ENCODE assay signal across 8 cellular contexts in the genomic region with DNA sequence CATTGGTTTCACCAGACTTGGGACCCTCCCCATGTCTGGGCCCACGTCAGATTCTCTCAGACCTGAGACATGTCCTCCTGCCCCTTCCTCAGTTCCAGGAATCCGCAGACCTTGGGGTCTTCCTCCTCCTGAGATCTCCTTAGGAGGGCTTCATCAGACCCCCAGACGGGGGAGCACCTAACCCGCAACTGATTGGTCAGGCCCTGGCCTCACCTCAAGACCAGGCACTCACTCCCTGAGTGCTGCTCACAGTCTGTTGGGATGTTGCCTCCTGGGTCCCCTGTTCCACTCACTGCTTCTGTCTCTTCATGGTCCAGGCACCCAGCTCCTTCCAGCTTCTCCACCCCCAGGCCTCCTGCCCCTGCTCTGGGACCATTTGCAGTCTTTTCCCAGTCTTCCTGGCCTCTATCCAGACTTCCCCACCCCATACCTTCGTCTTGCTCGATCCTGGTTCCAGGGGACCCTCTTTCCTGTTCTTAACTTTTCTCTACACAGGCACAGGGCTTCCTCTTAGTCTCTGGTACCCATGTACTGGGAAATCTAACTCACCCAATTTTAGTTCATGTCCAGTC. TPM values are rescaled to one million over a fixed set of nuclear protein-coding genes. Genes with fewer than 3 reads are reported as not detected.
DNase-seq lines count a peak whose midpoint lies in the region; FAIRE-seq and TF ChIP-seq lines count a peak whose summit lies in the region.

No MANE protein-coding gene starts in this region.

- peaks cover under 1% of the 10 kb centered on the region for H3K36me3 Mint-ChIP-seq in osteocyte (ENCODE audit: unreplicated experiment)

- peaks cover 14% of the 10 kb centered on the region for H3F3A ChIP-seq in DOHH2 (ENCODE audit: control insufficient read depth, insufficient read depth)
- peaks cover 18% of the 10 kb centered on the region; the same call in 1 of the 2 replicates for H3F3A ChIP-seq in PC-9 (ENCODE audit: insufficient read depth, low read depth)

- no peaks in the 10 kb centered on the region for H3K9me2 ChIP-seq in DOHH2 (replicated peaks; ENCODE audit: control insufficient read depth, low read length)
- H3K9me2 ChIP-seq in PC-9 (ENCODE audit: insufficient read depth), result no peaks in the 10 kb centered on the region

- H3K9me1 ChIP-seq in endothelial cell of umbilical vein (replicated peaks; ENCODE audit: control insufficient read depth, extremely low read depth, insufficient read depth, low read length), result no peaks in the 10 kb centered on the region

- no peaks in the 10 kb centered on the region for H3K27me3 Mint-ChIP-seq in osteocyte (ENCODE audit: unreplicated experiment)

- H3K9me3 Mint-ChIP-seq in osteocyte (ENCODE audit: unreplicated experiment), result no peaks in the 10 kb centered on the region

- DNase-seq in PC-9 (no peak), endothelial cell of umbilical vein (ENCODE audit: low read depth, low spot score) (no peak), osteocyte (ENCODE audit: extremely low spot score, unreplicated experiment) (no peak), activated gamma-delta T cell (lab: John Stamatoyannopoulos, UW) (no peak), RCC 7860 (ENCODE audit: low spot score) (no peak)
- no peak for DNase-seq in stimulated activated CD4-positive, alpha-beta T cell treated with anti-CD3 and anti-CD28 coated beads, Interleukin-1b, Interleukin-23, amount 100 ng/mL, for 48 hours
- DNase-seq in stimulated activated CD4-positive, alpha-beta T cell treated with anti-CD3 and anti-CD28 coated beads, Interleukin-15, amount 100 ng/mL, for 24 hours, result no peak

- H4K20me1 ChIP-seq in DOHH2 (ENCODE audit: control insufficient read depth, insufficient read depth, low read depth, low read length) (no peaks in the 10 kb centered on the region; the same call in 1 of the 2 replicates), PC-9 (ENCODE audit: insufficient read depth) (no peaks in the 10 kb centered on the region), endothelial cell of umbilical vein (replicated peaks; ENCODE audit: control insufficient read depth, extremely low read depth, insufficient read depth, low read length) (no peaks in the 10 kb centered on the region)

- intact Hi-C loops in PC-9 (cut with micrococcal nuclease; ENCODE audit: unreplicated experiment), result no loop called here
- intact Hi-C loops in endothelial cell of umbilical vein (cut with micrococcal nuclease), result no loop called here

- H3K9me3 ChIP-seq in DOHH2 (ENCODE audit: control insufficient read depth, insufficient read depth, low read length) (no peaks in the 10 kb centered on the region), PC-9 (ENCODE audit: insufficient read depth, low read depth) (no peaks in the 10 kb centered on the region), endothelial cell of umbilical vein (replicated peaks; ENCODE audit: control insufficient read depth, insufficient read depth, low read length) (no peaks in the 10 kb centered on the region)

- FAIRE-seq in endothelial cell of umbilical vein (lab: Jason Lieb, UNC), result no peak
- FAIRE-seq in RCC 7860 (lab: Jason Lieb, UNC), result no peak

- peaks cover 40% of the 10 kb centered on the region for H3K4me1 Mint-ChIP-seq in osteocyte (ENCODE audit: unreplicated experiment)

- peak overlapping the region; percentile 44 for H3K9ac ChIP-seq in endothelial cell of umbilical vein (replicated peaks; ENCODE audit: extremely low read depth, insufficient read depth, low read length)

- POLR2A ChIA-PET in PC-9 (lab: Charles Lee; ENCODE audit: unreplicated experiment) (no interaction called here), endothelial cell of umbilical vein (lab: Charles Lee) (no interaction called here)

- H3K4me3 ChIP-seq in DOHH2 (ENCODE audit: low read length) (peak overlapping the region; percentile 99), PC-9 (peak overlapping the region; percentile 92), endothelial cell of umbilical vein (replicated peaks in 1 of 3; ENCODE audit: insufficient read depth in 1 of 3, low read depth in 1 of 3, low read length in 3 of 3) (peak overlapping the region; percentile 27 to 96 (median 45))

- peaks cover 79% of the 10 kb centered on the region for H3K79me2 ChIP-seq in DOHH2 (ENCODE audit: control insufficient read depth, low read length)
- peaks cover 56% of the 10 kb centered on the region for H3K79me2 ChIP-seq in PC-9 (ENCODE audit: low read depth)
- peaks cover 12% of the 10 kb centered on the region for H3K79me2 ChIP-seq in endothelial cell of umbilical vein (ENCODE audit: control insufficient read depth, insufficient read depth, low read length)

- H3K36me3 ChIP-seq in DOHH2 (ENCODE audit: control insufficient read depth, low read length) (peaks cover 20% of the 10 kb centered on the region), PC-9 (ENCODE audit: low read depth) (no peaks in the 10 kb centered on the region), endothelial cell of umbilical vein (ENCODE audit: control insufficient read depth in 2 of 2, extremely low read depth in 1 of 2, insufficient read depth in 2 of 2, low read length in 2 of 2) (no peaks in the 10 kb centered on the region)

- CTCF ChIA-PET in PC-9 (lab: Charles Lee) (no interaction called here), endothelial cell of umbilical vein (lab: Charles Lee) (no interaction called here)

- no peak for TF ChIP-seq POLR2A in endothelial cell of umbilical vein (IDR thresholded peaks at IDR 0.05; ENCODE audit: low read depth, low read length)

- dilution Hi-C loops in endothelial cell of umbilical vein (cut with MboI; ENCODE audit: extremely low pct_ligation_motif_present, low sequenced_read_pairs), result loop anchor here (25.0 kb wide), 1 partner anchor 153 kb away; no protein-coding TSS in a partner anchor

- peak overlapping the region; percentile 85; the same call in 1 of the 2 replicates for H2AFZ ChIP-seq in PC-9
- peak overlapping the region; percentile 80 for H2AFZ ChIP-seq in endothelial cell of umbilical vein (ENCODE audit: low read depth, low read length)

- peak overlapping the region; percentile 90 for H3K4me3 Mint-ChIP-seq in osteocyte (ENCODE audit: unreplicated experiment)

- H3K27me3 ChIP-seq in DOHH2 (ENCODE audit: control insufficient read depth, low read length) (no peaks in the 10 kb centered on the region), PC-9 (ENCODE audit: insufficient read depth, low read depth) (no peaks in the 10 kb centered on the region), endothelial cell of umbilical vein (ENCODE audit: control insufficient read depth in 2 of 2, insufficient read depth in 2 of 2, low read length in 2 of 2) (no peaks in the 10 kb centered on the region)

- H3K4me2 ChIP-seq in DOHH2 (ENCODE audit: low read length) (peak overlapping the region; percentile 95), PC-9 (peak overlapping the region; percentile 100), endothelial cell of umbilical vein (ENCODE audit: insufficient read depth, low read length) (peak overlapping the region; percentile 71)

- TF ChIP-seq CTCF in DOHH2 (IDR thresholded peaks at IDR 0.05; ENCODE audit: low read depth, low read length, poor library complexity, severe bottlenecking) (no peak), PC-9 (conservative IDR thresholded peaks at IDR 0.05) (no peak), endothelial cell of umbilical vein (IDR thresholded peaks at IDR 0.05; ENCODE audit: extremely low read depth in 1 of 2, insufficient read depth in 1 of 2, low read depth in 1 of 2, low read length in 2 of 2) (no peak), osteocyte (IDR thresholded peaks at IDR 0.05) (no peak)

- H3K4me1 ChIP-seq in DOHH2 (ENCODE audit: control insufficient read depth, low read length) (peaks cover 45% of the 10 kb centered on the region), PC-9 (replicated peaks; ENCODE audit: insufficient read depth) (peaks cover 36% of the 10 kb centered on the region), endothelial cell of umbilical vein (ENCODE audit: control insufficient read depth, extremely low read depth, insufficient read depth, low read length) (peaks cover 20% of the 10 kb centered on the region)

- no TSS peak for BruUV-seq in PC-9 (replicated peaks; lab: Mats Ljungman, UMichigan)
- BruUV-seq in endothelial cell of umbilical vein (replicated peaks; lab: Mats Ljungman, UMichigan), result no TSS peak

- H3K27ac ChIP-seq in DOHH2 (ENCODE audit: low read depth, low read length), result no peak overlapping the region
- H3K27ac ChIP-seq in PC-9, result no peak overlapping the region
- no peak overlapping the region for H3K27ac ChIP-seq in endothelial cell of umbilical vein (ENCODE audit: insufficient read depth, low read depth, low read length)

- H3K27ac Mint-ChIP-seq in osteocyte (ENCODE audit: unreplicated experiment), result peak overlapping the region; percentile 68

RNA-seq across cellular contexts. Expression of gene GID4, which starts 1.2 kb away (rescaled TPM):
- 16.9 and 19.0 TPM in 2 replicates for total RNA-seq in PC-9 (2021)
- 10.1 and 11.3 TPM in 2 replicates for total RNA-seq in endothelial cell of umbilical vein
- 5.9 and 6.4 TPM in 2 replicates for polyA plus RNA-seq in endothelial cell of umbilical vein
- polyA plus RNA-seq in endothelial cell of umbilical vein (2011; cell fraction: cytosol; rRNA removed), result 5.9 and 6.8 TPM in 2 replicates
- polyA plus RNA-seq in endothelial cell of umbilical vein (2011; cell fraction: nucleus; rRNA removed), result 4.4 and 4.8 TPM in 2 replicates
- polyA plus RNA-seq in endothelial cell of umbilical vein (2012), result 10.2 and 10.7 TPM in 2 replicates
- polyA minus RNA-seq in endothelial cell of umbilical vein, result 12.5 and 13.9 TPM in 2 replicates
- polyA minus RNA-seq in endothelial cell of umbilical vein (2011; cell fraction: cytosol; rRNA and poly(A)+ RNA removed), result 8.3 TPM
- 4.6 and 4.7 TPM in 2 replicates for polyA minus RNA-seq in endothelial cell of umbilical vein (2011; cell fraction: nucleus; rRNA and poly(A)+ RNA removed)
- total RNA-seq in osteocyte, result 9.2 and 12.9 TPM in 2 replicates

RNA-seq across cellular contexts. Expression of gene ATPAF2, which starts 1.4 kb away (rescaled TPM):
- 44.5 and 61.7 TPM in 2 replicates for total RNA-seq in PC-9 (2021)
- 32.1 and 35.7 TPM in 2 replicates for total RNA-seq in endothelial cell of umbilical vein
- 23.2 and 27.3 TPM in 2 replicates for polyA plus RNA-seq in endothelial cell of umbilical vein
- polyA plus RNA-seq in endothelial cell of umbilical vein (2011; cell fraction: cytosol; rRNA removed), result 14.2 and 17.9 TPM in 2 replicates
- polyA plus RNA-seq in endothelial cell of umbilical vein (2011; cell fraction: nucleus; rRNA removed), result 41.6 and 51.2 TPM in 2 replicates
- 16.5 and 19.2 TPM in 2 replicates for polyA plus RNA-seq in endothelial cell of umbilical vein (2012)
- 19.4 and 19.5 TPM in 2 replicates for polyA minus RNA-seq in endothelial cell of umbilical vein
- polyA minus RNA-seq in endothelial cell of umbilical vein (2011; cell fraction: cytosol; rRNA and poly(A)+ RNA removed), result 13.7 TPM
- polyA minus RNA-seq in endothelial cell of umbilical vein (2011; cell fraction: nucleus; rRNA and poly(A)+ RNA removed), result 22.6 and 28.6 TPM in 2 replicates
- total RNA-seq in osteocyte, result 21.8 and 26.6 TPM in 2 replicates

RNA-seq across cellular contexts. Expression of gene DRG2, which starts 47.4 kb away (rescaled TPM):
- total RNA-seq in PC-9 (2021) (62.4 and 66.9 TPM in 2 replicates), endothelial cell of umbilical vein (55.4 and 60.4 TPM in 2 replicates), osteocyte (40.8 and 41.2 TPM in 2 replicates)
- 46.5 and 50.2 TPM in 2 replicates for polyA plus RNA-seq in endothelial cell of umbilical vein
- 39.1 and 42.7 TPM in 2 replicates for polyA plus RNA-seq in endothelial cell of umbilical vein (2011; cell fraction: cytosol; rRNA removed)
- 122 and 127 TPM in 2 replicates for polyA plus RNA-seq in endothelial cell of umbilical vein (2011; cell fraction: nucleus; rRNA removed)
- 49.2 and 57.3 TPM in 2 replicates for polyA plus RNA-seq in endothelial cell of umbilical vein (2012)
- polyA minus RNA-seq in endothelial cell of umbilical vein, result 47.3 and 54.1 TPM in 2 replicates
- polyA minus RNA-seq in endothelial cell of umbilical vein (2011; cell fraction: cytosol; rRNA and poly(A)+ RNA removed), result 21.8 TPM
- 46.3 and 52.4 TPM in 2 replicates for polyA minus RNA-seq in endothelial cell of umbilical vein (2011; cell fraction: nucleus; rRNA and poly(A)+ RNA removed)

Comparison
In these comparisons a context has a peak if more than half of its experiments do, and no peak if none do; other contexts are left out.
1. H3K4me3 ChIP-seq: peak in every context shown above with its lines; median percentile 99 in DOHH2; 92 in PC-9; 45 in endothelial cell of umbilical vein.